In the genomic region with DNA sequence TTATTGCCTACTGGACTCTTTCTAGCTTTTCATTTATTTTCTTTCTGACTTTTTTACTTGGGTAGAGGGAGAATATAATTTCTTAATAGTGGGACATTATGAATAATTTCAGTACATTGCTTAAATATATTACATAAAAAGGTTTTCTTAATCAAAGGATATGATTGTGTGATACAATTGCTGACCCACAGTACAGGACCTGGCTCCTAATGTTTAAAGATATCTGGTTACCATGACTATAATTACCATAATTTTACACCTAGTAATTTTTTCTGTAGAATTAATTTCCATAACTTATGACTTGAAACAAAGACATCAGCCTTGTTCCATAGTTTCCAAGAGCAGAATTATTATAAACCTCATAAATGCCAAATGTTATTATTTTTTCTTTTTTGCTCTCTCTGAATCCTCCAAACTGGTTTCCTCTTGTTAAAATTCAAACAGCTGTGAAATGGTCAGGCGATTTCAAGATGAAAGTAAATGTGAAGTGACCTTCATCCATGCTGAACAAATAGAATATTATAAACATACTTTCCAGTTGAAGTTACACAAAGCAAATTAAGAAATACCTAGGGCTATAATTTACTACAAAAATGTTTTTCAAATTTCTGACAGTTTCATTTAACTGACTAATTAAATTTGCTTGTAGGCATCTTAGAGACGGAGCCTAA, we compare ENCODE assay signal across 30 cellular contexts.
"Had no signal": no experiment of that assay in that cellular context is flagged by ENCODE, and none has a peak within 500 bp of the region (broad histone marks: within the 10 kb centered on the region; RNA-seq: fewer than 3 reads in every experiment).

No MANE protein-coding gene starts in this region.

- ATAC-seq: activated CD8-positive, alpha-beta T cell treated with anti-CD3 and anti-CD28 coated beads for 36 hours; activated naive CD4-positive, alpha-beta T cell treated with anti-CD3 and anti-CD28 coated beads, Interleukin-2, amount 50 U/mL, for 72 hours; activated T-cell treated with anti-CD3 and anti-CD28 coated beads, Interleukin-2, amount 50 U/mL, for 4 hours; activated T-cell treated with anti-CD3 and anti-CD28 coated beads, Interleukin-2, amount 50 U/mL, for 72 hours; activated T-helper 17 cell treated with anti-CD3 and anti-CD28 coated beads, Interleukin-2, amount 50 U/mL, for 72 hours had no signal

- H3K4me3 ChIP-seq: adrenal gland, cardiac muscle cell had no signal

- H3K27ac ChIP-seq: adrenal gland, cardiac muscle cell, VCaP had no signal

- H3K9me3 ChIP-seq: adrenal gland had no signal

- H3K36me3 ChIP-seq: adrenal gland, cardiac muscle cell had no signal

- DNase-seq: activated B cell treated with CpG ODN at 0.5 μM for 24 hours; activated CD4-positive, alpha-beta memory T cell treated with anti-CD3 and anti-CD28 coated beads for 36 hours; activated CD4-positive, alpha-beta T cell treated with anti-CD3 and anti-CD28 coated beads for 4 hours; activated CD4-positive, alpha-beta T cell treated with anti-CD3 and anti-CD28 coated beads, Interleukin-2, amount 10 ng/mL, durations not matched to agents 24 days and 14 days; activated CD4-positive, alpha-beta T cell treated with anti-CD3 and anti-CD28 coated beads, Interleukin-2, amount 50 U/mL, for 1 hour; activated CD4-positive, alpha-beta T cell treated with anti-CD3 and anti-CD28 coated beads, Interleukin-2, amount 50 U/mL, for 4 hours; activated CD4-positive, CD25-positive, alpha-beta regulatory T cell treated with anti-CD3 and anti-CD28 coated beads, Interleukin-2, amount 50 U/mL, for 72 hours; activated CD8-positive, alpha-beta memory T cell treated with anti-CD3 and anti-CD28 coated beads, Interleukin-2, amount 50 U/mL, for 4 hours; activated CD8-positive, alpha-beta T cell treated with anti-CD3 and anti-CD28 coated beads for 36 hours; activated effector memory CD4-positive, alpha-beta T cell treated with anti-CD3 and anti-CD28 coated beads, Interleukin-2, amount 50 U/mL, for 16 hours; activated gamma-delta T cell treated with Interleukin-2 at 50 U/mL for 16 hours; activated naive CD4-positive, alpha-beta T cell; activated naive CD4-positive, alpha-beta T cell treated with anti-CD3 and anti-CD28 coated beads for 36 hours; activated naive CD4-positive, alpha-beta T cell treated with anti-CD3 and anti-CD28 coated beads, Interleukin-2, amount 50 U/mL, for 16 hours; activated naive CD8-positive, alpha-beta T cell treated with anti-CD3 and anti-CD28 coated beads for 36 hours; activated T-cell treated with anti-CD3 and anti-CD28 coated beads for 4 hours; activated T-cell treated with anti-CD3 and anti-CD28 coated beads, Interleukin-2, amount 50 U/mL, for 1 hour; activated T-cell treated with anti-CD3 and anti-CD28 coated beads, Interleukin-2, amount 50 U/mL, for 4 hours; activated T-cell treated with anti-CD3 and anti-CD28 coated beads, Interleukin-2, amount 50 U/mL, for 72 hours; adrenal gland; amniotic stem cell; aorta; caudate nucleus; cerebellar nuclear complex; T-helper 2 cell; T-helper 9 cell had no signal

- H3K4me1 ChIP-seq: adrenal gland had no signal

- H3K27me3 ChIP-seq: adrenal gland, cardiac muscle cell had no signal
